In genomic region chr18:49519041-49519971, GRCh38 we compare ENCODE assay signal across 1 cellular context.
TF ChIP-seq lines count a peak whose summit lies in the region.

No MANE protein-coding gene starts in this region.

TF ChIP-seq in K562, 482 proteins besides CTCF, POLR2A, EP300 and RAD21:
- TF ChIP-seq MEIS2 (IDR thresholded peaks at IDR 0.05; ENCODE audit: partially characterized antibody) (peak; percentile 48), ESRRA (IDR thresholded peaks at IDR 0.05; ENCODE audit: borderline replicate concordance, low read depth) (peak; percentile 54; the same call in 1 of the 2 replicates), ZNF584 (CRISPR knock-in tag; IDR thresholded peaks at IDR 0.05; ENCODE audit: low read depth) (0 out of 2 replicates have a peak, but pooled peaks have one; percentile 27), SRSF9 (IDR thresholded peaks at IDR 0.05; ENCODE audit: borderline replicate concordance, low read depth, low read length) (no peak), ATF7 (IDR thresholded peaks at IDR 0.05) (0 out of 2 replicates have a peak, but pooled peaks have one; percentile 23), ZNF41 (CRISPR knock-in tag; conservative IDR thresholded peaks at IDR 0.05) (no peak), NR2C2 (CRISPR knock-in tag; IDR thresholded peaks at IDR 0.05) (no peak), NR2C2 (tag; IDR thresholded peaks at IDR 0.05) (peak; percentile 17; the same call in 1 of the 2 replicates), TRIM24 (IDR thresholded peaks at IDR 0.05) (peak in 1 of 2 experiments; percentile 48; a peak in 2 of 4 replicates), CEBPG (CRISPR knock-in tag; IDR thresholded peaks at IDR 0.05) (peak; percentile 88), CEBPG (tag; conservative IDR thresholded peaks at IDR 0.05 in 1 of 2, IDR thresholded peaks at IDR 0.05 in 1 of 2) (peak in 1 of 2 experiments; percentile 80; a peak in 2 of 4 replicates), ZNF175 (CRISPR knock-in tag; IDR thresholded peaks at IDR 0.05; ENCODE audit: low read depth) (0 out of 2 replicates have a peak, but pooled peaks have one; percentile 1), ZNF696 (CRISPR knock-in tag; conservative IDR thresholded peaks at IDR 0.05) (no peak), NONO (IDR thresholded peaks at IDR 0.05; ENCODE audit: low read depth in 2 of 2, low read length in 1 of 2) (no peak), ATF4 (CRISPR knock-in tag; IDR thresholded peaks at IDR 0.05) (0 out of 2 replicates have a peak, but pooled peaks have one; percentile 28)
- TF ChIP-seq, protein P1, sequence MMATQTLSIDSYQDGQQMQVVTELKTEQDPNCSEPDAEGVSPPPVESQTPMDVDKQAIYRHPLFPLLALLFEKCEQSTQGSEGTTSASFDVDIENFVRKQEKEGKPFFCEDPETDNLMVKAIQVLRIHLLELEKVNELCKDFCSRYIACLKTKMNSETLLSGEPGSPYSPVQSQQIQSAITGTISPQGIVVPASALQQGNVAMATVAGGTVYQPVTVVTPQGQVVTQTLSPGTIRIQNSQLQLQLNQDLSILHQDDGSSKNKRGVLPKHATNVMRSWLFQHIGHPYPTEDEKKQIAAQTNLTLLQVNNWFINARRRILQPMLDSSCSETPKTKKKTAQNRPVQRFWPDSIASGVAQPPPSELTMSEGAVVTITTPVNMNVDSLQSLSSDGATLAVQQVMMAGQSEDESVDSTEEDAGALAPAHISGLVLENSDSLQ (IDR thresholded peaks at IDR 0.05): 0 out of 2 replicates have a peak, but pooled peaks have one; percentile 4
- TF ChIP-seq, protein P2, sequence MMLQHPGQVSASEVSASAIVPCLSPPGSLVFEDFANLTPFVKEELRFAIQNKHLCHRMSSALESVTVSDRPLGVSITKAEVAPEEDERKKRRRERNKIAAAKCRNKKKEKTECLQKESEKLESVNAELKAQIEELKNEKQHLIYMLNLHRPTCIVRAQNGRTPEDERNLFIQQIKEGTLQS (IDR thresholded peaks at IDR 0.05): peak; percentile 70; the same call in 1 of the 2 replicates
- TF ChIP-seq, protein P2 (CRISPR knock-in tag; conservative IDR thresholded peaks at IDR 0.05): no peak
